Comparison of ENCODE assay signal across 1 cellular context in genomic region chrX:44344194-44344593, GRCh38.
TF ChIP-seq lines count a peak whose summit lies in the region.

No MANE protein-coding gene starts in this region.

TF ChIP-seq in WTC11, 78 proteins besides CTCF, POLR2A, EP300 and RAD21 (continued from another document):
- TF ChIP-seq PRDM15 (CRISPR knock-in tag; IDR thresholded peaks at IDR 0.05) (no peak), USF2 (CRISPR knock-in tag; IDR thresholded peaks at IDR 0.05) (no peak), TEAD1 (CRISPR knock-in tag; IDR thresholded peaks at IDR 0.05) (no peak), ZNF671 (CRISPR knock-in tag; IDR thresholded peaks at IDR 0.05) (no peak), KAT7 (CRISPR knock-in tag; IDR thresholded peaks at IDR 0.05; ENCODE audit: borderline replicate concordance) (no peak)
